In the genomic region with DNA sequence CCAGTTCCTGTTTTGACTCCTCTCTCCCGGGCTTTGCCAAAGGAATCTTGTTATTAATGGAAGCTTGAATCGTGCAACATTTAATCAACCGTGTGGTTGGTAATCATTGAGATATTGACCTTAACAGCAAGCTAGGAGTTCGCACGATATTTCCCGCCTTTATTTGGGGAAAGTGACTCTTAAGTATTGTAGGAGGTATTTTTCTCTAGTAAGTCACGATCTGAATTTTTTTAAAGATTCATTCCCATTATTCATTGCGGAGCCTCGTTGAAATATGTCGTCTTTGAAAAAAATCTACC, we compare ENCODE assay signal across 8 cellular contexts. TPM values are rescaled to one million over a fixed set of nuclear protein-coding genes. Genes with fewer than 3 reads are reported as not detected.
A peak's percentile ranks its signal among the peaks of the same experiment; 100 is the strongest.
DNase-seq lines count a peak whose midpoint lies in the region; ATAC-seq lines count a peak whose summit lies in the region.

No MANE protein-coding gene starts in this region.

- peaks cover 0 to 3% of the 10 kb centered on the region in 2 donors for H3K36me3 ChIP-seq in stomach smooth muscle (ENCODE audit: control insufficient read depth in 2 of 2, insufficient read depth in 2 of 2, low read length in 2 of 2)

- H3K9me3 ChIP-seq in stomach smooth muscle (ENCODE audit: control insufficient read depth in 2 of 2, low read length in 2 of 2) = no peaks in the 10 kb centered on the region

- no peaks in the 10 kb centered on the region for H3K4me1 ChIP-seq in stomach smooth muscle (ENCODE audit: control insufficient read depth, insufficient read depth, low read length)

- peak; percentile 35 for DNase-seq in NCI-H2171 (lab: John Stamatoyannopoulos, UW)
- DNase-seq in NCI-H2171 treated with DMSO at 0.1 percent for 48 hours (lab: John Stamatoyannopoulos, UW) = no peak
- no peak for DNase-seq in activated naive CD4-positive, alpha-beta T cell treated with anti-CD3 and anti-CD28 coated beads, Interleukin-2, amount 50 U/mL, for 72 hours (ENCODE audit: low spot score in 2 of 2)
- DNase-seq in immature natural killer cell = no peak
- no peak for DNase-seq in NK-92 (lab: John Stamatoyannopoulos, UW; ENCODE audit: unreplicated experiment)
- no peak for DNase-seq in NCI-H1930 (lab: John Stamatoyannopoulos, UW)

- H3K4me3 Mint-ChIP-seq in immature natural killer cell = peak overlapping the region; percentile 88 to 99 (median 98)

- peaks cover 0 to 13% (median 3%) of the 10 kb centered on the region in 3 donors for H3K27me3 Mint-ChIP-seq in immature natural killer cell (ENCODE audit: low read depth in 3 of 3)

- peaks cover 15 to 19% of the 10 kb centered on the region in 2 donors for H3K36me3 Mint-ChIP-seq in activated naive CD4-positive, alpha-beta T cell treated with anti-CD3 and anti-CD28 coated beads, Interleukin-2, amount 50 U/mL, for 72 hours
- peaks cover 4 to 6% (median 5%) of the 10 kb centered on the region in 3 donors for H3K36me3 Mint-ChIP-seq in immature natural killer cell

- no peaks in the 10 kb centered on the region for H3K9me3 Mint-ChIP-seq in activated naive CD4-positive, alpha-beta T cell treated with anti-CD3 and anti-CD28 coated beads, Interleukin-2, amount 50 U/mL, for 72 hours
- H3K9me3 Mint-ChIP-seq in immature natural killer cell = no peaks in the 10 kb centered on the region

- peak overlapping the region; percentile 66 for H3K27ac ChIP-seq in stomach smooth muscle (ENCODE audit: low read length)

- peak overlapping the region; percentile 96 to 97 for H3K27ac Mint-ChIP-seq in activated naive CD4-positive, alpha-beta T cell treated with anti-CD3 and anti-CD28 coated beads, Interleukin-2, amount 50 U/mL, for 72 hours
- H3K27ac Mint-ChIP-seq in immature natural killer cell = peak overlapping the region; percentile 89 to 98 (median 95)

- H3K9ac ChIP-seq in stomach smooth muscle (ENCODE audit: low read length in 2 of 2) = peak overlapping the region; percentile 82 to 91

- H3K4me1 Mint-ChIP-seq in immature natural killer cell = peaks cover 22 to 35% of the 10 kb centered on the region in 2 donors

- peak overlapping the region; percentile 88 to 98 for H3K4me3 ChIP-seq in stomach smooth muscle (ENCODE audit: low read length in 2 of 2)

- H3K27me3 ChIP-seq in stomach smooth muscle (ENCODE audit: control insufficient read depth in 1 of 2, insufficient read depth in 2 of 2, low read length in 2 of 2) = no peaks in the 10 kb centered on the region

- ATAC-seq in activated naive CD4-positive, alpha-beta T cell treated with anti-CD3 and anti-CD28 coated beads, Interleukin-2, amount 50 U/mL, for 72 hours = no peak
- ATAC-seq in HG02973 (IDR thresholded peaks at IDR 0.05; ENCODE audit: unreplicated experiment) = no peak

RNA-seq across cellular contexts. Expression of a gene that starts 0.7 kb away (rescaled TPM):
- total RNA-seq in activated naive CD4-positive, alpha-beta T cell treated with anti-CD3 and anti-CD28 coated beads, Interleukin-2, amount 50 U/mL, for 72 hours = 10 to 100 TPM; 28.7 to 35.0 TPM
- polyA plus RNA-seq in immature natural killer cell = 1 to 10 TPM; 2.4 to 6.1 (median 5.0) TPM

RNA-seq across cellular contexts. Expression of a gene that starts 46.4 kb away (rescaled TPM):
- total RNA-seq in activated naive CD4-positive, alpha-beta T cell treated with anti-CD3 and anti-CD28 coated beads, Interleukin-2, amount 50 U/mL, for 72 hours = 1 to 10 TPM; 1.8 to 3.8 TPM
- polyA plus RNA-seq in immature natural killer cell = 1 to 10 TPM in 1 of 3 donors, under 1 TPM in 1, not detected in 1; 0.91 to 1.3 TPM
